In the genomic region with DNA sequence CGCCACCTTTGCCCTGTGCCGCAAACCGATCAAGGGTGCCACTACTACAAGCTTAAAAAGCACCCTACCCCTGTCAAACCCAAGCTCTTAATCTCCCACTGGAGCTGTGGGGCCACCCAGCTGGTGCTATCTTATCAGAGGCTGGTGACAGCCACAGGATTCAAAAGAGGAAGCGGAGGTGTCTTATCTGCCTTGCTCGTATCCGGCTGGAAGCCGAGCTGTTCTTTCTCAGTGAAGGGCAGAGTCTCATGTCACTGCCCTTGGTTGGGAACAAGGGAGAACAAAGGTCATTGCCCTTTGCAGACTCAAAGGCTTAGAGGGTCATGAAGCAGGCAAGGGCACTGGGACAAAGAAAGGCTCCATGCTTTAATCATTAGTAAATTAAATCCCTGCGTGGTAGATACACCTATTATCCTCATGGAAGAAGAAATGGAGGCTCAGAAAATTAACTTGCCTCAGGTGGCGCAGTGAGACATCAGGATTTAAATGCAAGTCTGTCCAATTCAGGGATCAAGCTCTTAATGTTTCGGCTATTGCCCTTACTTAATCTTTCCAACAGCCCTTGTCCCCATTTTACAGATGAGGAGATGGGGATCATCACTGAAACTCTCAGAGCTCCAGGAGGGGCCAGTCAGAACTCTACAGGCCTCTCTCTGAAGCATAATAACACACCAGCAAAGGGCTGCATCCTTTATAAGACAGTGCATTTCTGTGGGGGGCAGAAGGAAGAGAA, we compare ENCODE assay signal across 8 cellular contexts.
DNase-seq lines count a peak whose midpoint lies in the region; ATAC-seq and TF ChIP-seq lines count a peak whose summit lies in the region.

No MANE protein-coding gene starts in this region.

- no peak for TF ChIP-seq POLR2A in Peyer's patch (IDR thresholded peaks at IDR 0.05)

- H3K18ac ChIP-seq in mesenchymal stem cell (ENCODE audit: low read depth in 1 of 2, low read length in 2 of 2) = peak overlapping the region; percentile 18 to 60

- 39% methylated on average over 9 of the region's 10 CpGs for WGBS in mesenchymal stem cell

- peak in 2 of 3 donors; percentile 63 to 72 for DNase-seq in Peyer's patch
- DNase-seq in mesenchymal stem cell = no peak
- no peak for DNase-seq in nucleus accumbens (lab: John Stamatoyannopoulos, UW)
- no peak for DNase-seq in MG63
- no peak for DNase-seq in GM03348 (ENCODE audit: low spot score)
- no peak for DNase-seq in G401 (ENCODE audit: low spot score)

- H2AFZ ChIP-seq in mesenchymal stem cell (ENCODE audit: low read depth, low read length) = no peak overlapping the region

- in situ Hi-C loops in G401 (cut with HindIII; ENCODE audit: low sequenced_read_pairs) = no loop called here

- no peak overlapping the region for H2AK5ac ChIP-seq in mesenchymal stem cell (ENCODE audit: low read length, severe bottlenecking)

- H3K27ac ChIP-seq in Peyer's patch (peak overlapping the region in 1 of 4 donors; percentile 10), mesenchymal stem cell (ENCODE audit: low read length, poor library complexity, severe bottlenecking) (no peak overlapping the region)

- no peak overlapping the region for H3K4me2 ChIP-seq in mesenchymal stem cell (ENCODE audit: low read length, poor library complexity, severe bottlenecking)

- peak overlapping the region in 1 of 2 experiments; percentile 22 for H2BK12ac ChIP-seq in mesenchymal stem cell (ENCODE audit: low read length in 2 of 2)

- peak overlapping the region; percentile 36 for H4K8ac ChIP-seq in mesenchymal stem cell (ENCODE audit: low read length)

- no peaks in the 10 kb centered on the region for H3K27me3 ChIP-seq in Peyer's patch
- peaks cover 0 to 3% of the 10 kb centered on the region in 2 experiments for H3K27me3 ChIP-seq in mesenchymal stem cell (ENCODE audit: control insufficient read depth in 1 of 2, insufficient read depth in 1 of 2, low read length in 2 of 2)
- H3K27me3 ChIP-seq in MG63 = no peaks in the 10 kb centered on the region

- no peak overlapping the region for H3K14ac ChIP-seq in mesenchymal stem cell (ENCODE audit: low read length in 2 of 2)

- no peaks in the 10 kb centered on the region for H3K79me1 ChIP-seq in mesenchymal stem cell (replicated peaks; ENCODE audit: low read length, poor library complexity, severe bottlenecking)

- H3K36me3 ChIP-seq in Peyer's patch (no peaks in the 10 kb centered on the region), mesenchymal stem cell (ENCODE audit: control insufficient read depth in 1 of 2, insufficient read depth in 2 of 2, low read depth in 1 of 2, low read length in 2 of 2) (no peaks in the 10 kb centered on the region), MG63 (no peaks in the 10 kb centered on the region)

- no peak overlapping the region for H3K9ac ChIP-seq in mesenchymal stem cell (ENCODE audit: low read length)

- H2BK5ac ChIP-seq in mesenchymal stem cell (ENCODE audit: low read depth, low read length, poor library complexity, severe bottlenecking) = no peak overlapping the region

- peak overlapping the region in 1 of 2 experiments; percentile 22 for H3K23ac ChIP-seq in mesenchymal stem cell (ENCODE audit: low read length in 2 of 2)

- H2BK120ac ChIP-seq in mesenchymal stem cell (ENCODE audit: low read depth, low read length) = no peak overlapping the region

- ATAC-seq in GM18502 (IDR thresholded peaks at IDR 0.05; ENCODE audit: poor library complexity, unreplicated experiment) = peak; percentile 90
- ATAC-seq in HG02610 (IDR thresholded peaks at IDR 0.05; ENCODE audit: unreplicated experiment) = peak; percentile 75

- H3K4me3 ChIP-seq in Peyer's patch (no peak overlapping the region), mesenchymal stem cell (ENCODE audit: insufficient read depth in 1 of 2, low read depth in 1 of 2, low read length in 2 of 2) (no peak overlapping the region), MG63 (no peak overlapping the region)

- TF ChIP-seq CTCF in Peyer's patch (IDR thresholded peaks at IDR 0.05) = no peak

- H3K9me3 ChIP-seq in Peyer's patch (no peaks in the 10 kb centered on the region), mesenchymal stem cell (ENCODE audit: control insufficient read depth, low read length) (peaks cover 7% of the 10 kb centered on the region), MG63 (no peaks in the 10 kb centered on the region)

- peak overlapping the region; percentile 73 for H2BK15ac ChIP-seq in mesenchymal stem cell (ENCODE audit: low read depth, poor library complexity, severe bottlenecking)

- H3K4me1 ChIP-seq in Peyer's patch (peaks cover 0 to 13% (median 0%) of the 10 kb centered on the region in 4 donors), mesenchymal stem cell (ENCODE audit: control insufficient read depth, insufficient read depth, low read depth, low read length) (no peaks in the 10 kb centered on the region)

- no peak overlapping the region for H4K91ac ChIP-seq in mesenchymal stem cell (ENCODE audit: low read length)

- H3K4ac ChIP-seq in mesenchymal stem cell (ENCODE audit: low read depth in 1 of 2, low read length in 2 of 2) = no peak overlapping the region

Comparison
In these comparisons a context has a peak if more than half of its experiments do, and no peak if none do; other contexts are left out.
1. DNase-seq: peak in Peyer's patch (2 of 3); none in mesenchymal stem cell (single experiment), nucleus accumbens (0 of 56), MG63 (single experiment), GM03348 (single experiment) and G401 (single experiment).